Comparison of ENCODE assay signal across 15 cellular contexts in the genomic region with DNA sequence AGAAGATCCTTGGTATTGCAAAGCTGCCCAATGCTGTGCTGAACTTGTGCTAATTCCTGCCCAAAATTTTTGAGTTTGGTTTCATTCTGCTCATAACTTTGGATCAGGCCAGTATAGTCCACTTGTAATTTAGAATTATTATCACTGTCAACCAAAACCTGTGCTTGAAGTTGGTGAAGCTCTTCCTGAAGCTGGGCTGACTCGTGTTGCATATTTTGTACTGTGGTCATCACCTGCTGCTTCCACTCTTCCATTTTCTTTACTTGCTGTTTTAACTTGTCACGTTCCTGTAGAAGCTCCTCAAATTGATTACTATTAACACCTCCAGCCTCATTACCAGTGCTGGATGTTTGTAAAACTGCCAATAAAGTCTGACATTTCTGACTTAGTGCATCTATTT. TPM values are rescaled to one million over a fixed set of nuclear protein-coding genes. Genes with fewer than 3 reads are reported as not detected.
DNase-seq lines count a peak whose midpoint lies in the region; ATAC-seq lines count a peak whose summit lies in the region.
"Had no signal": no experiment of that assay in that cellular context is flagged by ENCODE, and none has a peak within 500 bp of the region (broad histone marks: within the 10 kb centered on the region; RNA-seq: fewer than 3 reads in every experiment).

No MANE protein-coding gene starts in this region.

- no peak overlapping the region for H3K9ac ChIP-seq in GM23248

- POLR2A ChIA-PET in activated CD4-positive, alpha-beta T cell treated with anti-CD3 and anti-CD28 coated beads, Interleukin-2, amount 10 ng/mL, durations not matched to agents 7 days and 5 days (lab: Charles Lee): no interaction called here
- POLR2A ChIA-PET in activated CD4-positive, alpha-beta T cell treated with anti-CD3 and anti-CD28 coated beads for 36 hours (lab: Charles Lee): no interaction called here

- intact Hi-C loops in activated CD4-positive, alpha-beta T cell treated with anti-CD3 and anti-CD28 coated beads for 36 hours (cut with DNase I, micrococcal nuclease): no loop called here

- 96 to 100% methylated on average over 2 of the region's 2 CpGs for WGBS in GM23248 (ENCODE audit: low coverage in 1 of 2, low lambda C conversion rate in 2 of 2, missing lambda C conversion rate in 2 of 2), 2 experiments

- H4K20me1 ChIP-seq in GM23248 (ENCODE audit: insufficient read depth): no peaks in the 10 kb centered on the region

- ATAC-seq in activated CD4-positive, alpha-beta T cell treated with anti-CD3 and anti-CD28 coated beads for 36 hours: no peak
- ATAC-seq in activated naive CD8-positive, alpha-beta T cell treated with anti-CD3 and anti-CD28 coated beads, Interleukin-2, amount 50 U/mL, for 24 hours: no peak
- ATAC-seq in memory B cell (ENCODE audit: low read depth) (no peak), esophagus mucosa (no peak)
- ATAC-seq: HepG2 had no signal

- H3K36me3 ChIP-seq in GM23248 (ENCODE audit: low read depth): peaks cover 36% of the 10 kb centered on the region

- no peak overlapping the region for H3K4me3 Mint-ChIP-seq in activated CD4-positive, alpha-beta T cell treated with anti-CD3 and anti-CD28 coated beads, Interleukin-2, amount 10 ng/mL, durations not matched to agents 7 days and 5 days
- H3K4me3 Mint-ChIP-seq in activated CD4-positive, alpha-beta T cell treated with anti-CD3 and anti-CD28 coated beads for 36 hours: no peak overlapping the region
- H3K4me3 Mint-ChIP-seq in activated naive CD8-positive, alpha-beta T cell treated with anti-CD3 and anti-CD28 coated beads, Interleukin-2, amount 50 U/mL, for 24 hours: peak overlapping the region; percentile 2
- H3K4me3 Mint-ChIP-seq in memory B cell: no peak overlapping the region

- H3F3A ChIP-seq in GM23248 (ENCODE audit: insufficient read depth): peaks cover 23% of the 10 kb centered on the region

- H3K27ac ChIP-seq in GM23248: no peak overlapping the region

- peaks cover 58% of the 10 kb centered on the region for H3K36me3 Mint-ChIP-seq in activated CD4-positive, alpha-beta T cell treated with anti-CD3 and anti-CD28 coated beads, Interleukin-2, amount 10 ng/mL, durations not matched to agents 7 days and 5 days (ENCODE audit: low read depth)
- H3K36me3 Mint-ChIP-seq in activated CD4-positive, alpha-beta T cell treated with anti-CD3 and anti-CD28 coated beads for 36 hours (ENCODE audit: low read depth): peaks cover 41% of the 10 kb centered on the region
- H3K36me3 Mint-ChIP-seq in activated naive CD8-positive, alpha-beta T cell treated with anti-CD3 and anti-CD28 coated beads, Interleukin-2, amount 50 U/mL, for 24 hours (ENCODE audit: low read depth): peaks cover 46% of the 10 kb centered on the region
- H3K36me3 Mint-ChIP-seq in memory B cell: peaks cover 30% of the 10 kb centered on the region

- H3K9me2 ChIP-seq in GM23248 (ENCODE audit: insufficient read depth): no peaks in the 10 kb centered on the region

- H3K27me3 ChIP-seq in GM23248 (replicated peaks; ENCODE audit: insufficient read depth): no peaks in the 10 kb centered on the region

- no peaks in the 10 kb centered on the region for H3K9me3 Mint-ChIP-seq in activated CD4-positive, alpha-beta T cell treated with anti-CD3 and anti-CD28 coated beads, Interleukin-2, amount 10 ng/mL, durations not matched to agents 7 days and 5 days
- no peaks in the 10 kb centered on the region for H3K9me3 Mint-ChIP-seq in activated CD4-positive, alpha-beta T cell treated with anti-CD3 and anti-CD28 coated beads for 36 hours (ENCODE audit: low read depth)
- no peaks in the 10 kb centered on the region for H3K9me3 Mint-ChIP-seq in activated naive CD8-positive, alpha-beta T cell treated with anti-CD3 and anti-CD28 coated beads, Interleukin-2, amount 50 U/mL, for 24 hours
- no peaks in the 10 kb centered on the region for H3K9me3 Mint-ChIP-seq in memory B cell

- peak overlapping the region; percentile 7 for H3K27ac Mint-ChIP-seq in activated CD4-positive, alpha-beta T cell treated with anti-CD3 and anti-CD28 coated beads, Interleukin-2, amount 10 ng/mL, durations not matched to agents 7 days and 5 days
- no peak overlapping the region for H3K27ac Mint-ChIP-seq in activated CD4-positive, alpha-beta T cell treated with anti-CD3 and anti-CD28 coated beads for 36 hours
- no peak overlapping the region for H3K27ac Mint-ChIP-seq in activated naive CD8-positive, alpha-beta T cell treated with anti-CD3 and anti-CD28 coated beads, Interleukin-2, amount 50 U/mL, for 24 hours
- H3K27ac Mint-ChIP-seq in memory B cell: peak overlapping the region; percentile 4

- in situ Hi-C loops in GM23248 (cut with MboI): no loop called here

- no peak overlapping the region for H3K4me2 ChIP-seq in GM23248 (ENCODE audit: unreplicated experiment)

- H2AFZ ChIP-seq in GM23248: no peak overlapping the region

- peaks cover 11% of the 10 kb centered on the region for H3K79me2 ChIP-seq in GM23248 (ENCODE audit: insufficient read depth)

- H3K4me3 ChIP-seq in GM23248: no peak overlapping the region

- peaks cover 37% of the 10 kb centered on the region for H3K4me1 Mint-ChIP-seq in activated CD4-positive, alpha-beta T cell treated with anti-CD3 and anti-CD28 coated beads, Interleukin-2, amount 10 ng/mL, durations not matched to agents 7 days and 5 days
- H3K4me1 Mint-ChIP-seq in activated CD4-positive, alpha-beta T cell treated with anti-CD3 and anti-CD28 coated beads for 36 hours: peaks cover 47% of the 10 kb centered on the region
- peaks cover 45% of the 10 kb centered on the region for H3K4me1 Mint-ChIP-seq in activated naive CD8-positive, alpha-beta T cell treated with anti-CD3 and anti-CD28 coated beads, Interleukin-2, amount 50 U/mL, for 24 hours
- H3K4me1 Mint-ChIP-seq in memory B cell: peaks cover 3% of the 10 kb centered on the region

- no peaks in the 10 kb centered on the region for H3K9me3 ChIP-seq in GM23248 (ENCODE audit: low read depth)

- CTCF ChIA-PET in activated CD4-positive, alpha-beta T cell treated with anti-CD3 and anti-CD28 coated beads, Interleukin-2, amount 10 ng/mL, durations not matched to agents 7 days and 5 days (lab: Charles Lee): interaction anchor here (0.8 to 1.6 kb wide), 3 partner anchors 11 to 251 kb away, joined by 3 read pairs; no protein-coding TSS in a partner anchor
- CTCF ChIA-PET in activated CD4-positive, alpha-beta T cell treated with anti-CD3 and anti-CD28 coated beads for 36 hours (lab: Charles Lee): interaction anchor here (0.6 to 2.0 kb wide), 6 partner anchors 24 to 716 kb away, joined by 3 to 6 read pairs (median 4); no protein-coding TSS in a partner anchor

- H3K27me3 Mint-ChIP-seq in activated CD4-positive, alpha-beta T cell treated with anti-CD3 and anti-CD28 coated beads, Interleukin-2, amount 10 ng/mL, durations not matched to agents 7 days and 5 days: no peaks in the 10 kb centered on the region
- no peaks in the 10 kb centered on the region for H3K27me3 Mint-ChIP-seq in activated CD4-positive, alpha-beta T cell treated with anti-CD3 and anti-CD28 coated beads for 36 hours
- H3K27me3 Mint-ChIP-seq in activated naive CD8-positive, alpha-beta T cell treated with anti-CD3 and anti-CD28 coated beads, Interleukin-2, amount 50 U/mL, for 24 hours: no peaks in the 10 kb centered on the region
- H3K27me3 Mint-ChIP-seq in memory B cell: no peaks in the 10 kb centered on the region

- DNase-seq in activated CD4-positive, alpha-beta T cell treated with anti-CD3 and anti-CD28 coated beads, Interleukin-2, amount 10 ng/mL, durations not matched to agents 7 days and 5 days: no peak
- no peak for DNase-seq in activated CD4-positive, alpha-beta T cell treated with anti-CD3 and anti-CD28 coated beads for 36 hours
- DNase-seq in GM23248: peak; percentile 28
- no peak for DNase-seq in activated naive CD8-positive, alpha-beta T cell treated with anti-CD3 and anti-CD28 coated beads, Interleukin-2, amount 50 U/mL, for 24 hours
- no peak for DNase-seq in memory B cell (ENCODE audit: low spot score in 2 of 2)
- DNase-seq in AG08396 (ENCODE audit: low spot score): no peak
- DNase-seq in NCI-H2196 (lab: John Stamatoyannopoulos, UW; ENCODE audit: unreplicated experiment): no peak
- DNase-seq: C1 segment of cervical spinal cord, NCI-H1417, NCI-H1930, NCI-H2171, NCI-H510A treated with DMSO at 0.1 percent for 48 hours, SHP77 had no signal

- H3K4me1 ChIP-seq in GM23248 (ENCODE audit: insufficient read depth): peaks cover 6% of the 10 kb centered on the region

RNA-seq across cellular contexts. Expression of a gene that starts 35.8 kb away (rescaled TPM):
- 10 to 100 TPM; 43.6 to 44.7 TPM for total RNA-seq in activated CD4-positive, alpha-beta T cell treated with anti-CD3 and anti-CD28 coated beads, Interleukin-2, amount 10 ng/mL, durations not matched to agents 7 days and 5 days
- total RNA-seq in activated CD4-positive, alpha-beta T cell treated with anti-CD3 and anti-CD28 coated beads for 36 hours: 10 to 100 TPM; 35.7 to 41.0 TPM
- total RNA-seq in GM23248 (2014; rRNA removed; shearing (Covaris generic)): 24.1 and 27.4 TPM in 2 replicates
- polyA plus RNA-seq in GM23248 (2016; fragmentation: Nextera tagmentation; extraction: Ambion mirVana): 65.4 and 69.5 TPM in 2 replicates
- 31.0 TPM for total RNA-seq in esophagus mucosa

RNA-seq across cellular contexts. Expression of a gene that starts 56.6 kb away (rescaled TPM):
- 1 to 10 TPM; 3.8 to 4.1 TPM for total RNA-seq in activated CD4-positive, alpha-beta T cell treated with anti-CD3 and anti-CD28 coated beads, Interleukin-2, amount 10 ng/mL, durations not matched to agents 7 days and 5 days
- total RNA-seq in activated CD4-positive, alpha-beta T cell treated with anti-CD3 and anti-CD28 coated beads for 36 hours: 1 to 10 TPM; 3.0 to 4.7 TPM
- 234 TPM in 2 replicates for total RNA-seq in GM23248 (2014; rRNA removed; shearing (Covaris generic))
- polyA plus RNA-seq in GM23248 (2016; fragmentation: Nextera tagmentation; extraction: Ambion mirVana): 756 and 767 TPM in 2 replicates
- 2.8 TPM for total RNA-seq in esophagus mucosa

Comparison
In these comparisons a context has a peak if more than half of its experiments do, and no peak if none do; other contexts are left out.
1. H3K27ac Mint-ChIP-seq: peak in activated CD4-positive, alpha-beta T cell treated with anti-CD3 and anti-CD28 coated beads, Interleukin-2, amount 10 ng/mL, durations not matched to agents 7 days and 5 days (single experiment) and memory B cell (single experiment); none in activated CD4-positive, alpha-beta T cell treated with anti-CD3 and anti-CD28 coated beads for 36 hours (single experiment) and activated naive CD8-positive, alpha-beta T cell treated with anti-CD3 and anti-CD28 coated beads, Interleukin-2, amount 50 U/mL, for 24 hours (single experiment).
2. RNA of a gene that starts 56.6 kb away (total RNA-seq): 234 TPM in GM23248; 3.0 to 4.7 TPM in activated CD4-positive, alpha-beta T cell treated with anti-CD3 and anti-CD28 coated beads for 36 hours, 3.8 to 4.1 TPM in activated CD4-positive, alpha-beta T cell treated with anti-CD3 and anti-CD28 coated beads, Interleukin-2, amount 10 ng/mL, durations not matched to agents 7 days and 5 days and 2.8 TPM in esophagus mucosa (single experiment); every median in the first group is over 10 times any median in the second.